Comparison of ENCODE assay signal across 25 cellular contexts in genomic region chr1:4088676-4089075, GRCh38.
DNase-seq lines count a peak whose midpoint lies in the region; ATAC-seq and TF ChIP-seq lines count a peak whose summit lies in the region.
"Had no signal": no experiment of that assay in that cellular context is flagged by ENCODE, and none has a peak within 500 bp of the region (broad histone marks: within the 10 kb centered on the region; RNA-seq: fewer than 3 reads in every experiment).

No MANE protein-coding gene starts in this region.

- H3K27me3 ChIP-seq in BLaER1 treated with 17β-estradiol and CSF1 and Interleukin-3, amounts not matched to agents 10 nM and 100 nM, result no peaks in the 10 kb centered on the region
- H3K27me3 ChIP-seq in osteoblast (ENCODE audit: insufficient read depth, low read length), result no peaks in the 10 kb centered on the region
- peaks cover 0 to 21% (median 0%) of the 10 kb centered on the region in 7 donors for H3K27me3 ChIP-seq in spleen (replicated peaks in 1 of 7)
- H3K27me3 ChIP-seq: BE2C had no signal

- intact Hi-C loops in spleen (cut with DNase I; ENCODE audit: low total_unique reads), result no loop called here
- intact Hi-C loops in left ventricle myocardium superior (cut with micrococcal nuclease), result no loop called here

- no peak overlapping the region for H3K4me3 ChIP-seq in BLaER1 treated with 17β-estradiol and CSF1 and Interleukin-3, amounts not matched to agents 10 nM and 100 nM
- H3K4me3 ChIP-seq in osteoblast (ENCODE audit: insufficient read depth, low read length) (no peak overlapping the region), spleen (no peak overlapping the region)
- H3K4me3 ChIP-seq: A549, GM12878, GM23248 had no signal

- peaks cover 2% of the 10 kb centered on the region for H3K36me3 Mint-ChIP-seq in neural crest cell (ENCODE audit: low read depth)
- H3K36me3 Mint-ChIP-seq: CD4-positive, CD25-positive, alpha-beta regulatory T cell; CD8-positive, alpha-beta T cell had no signal

- no peak for DNase-seq in neural crest cell (ENCODE audit: low read depth, low spot score)
- DNase-seq in osteoblast (ENCODE audit: insufficient read length, low spot score, missing footprints), result peak; percentile 72
- DNase-seq in spleen, result peak; percentile 62
- DNase-seq in left ventricle myocardium superior, result no peak
- no peak for DNase-seq in activated naive CD4-positive, alpha-beta T cell treated with Interleukin-2 at 50 U/mL for 16 hours
- no peak for DNase-seq in NCI-H2081 (lab: John Stamatoyannopoulos, UW)
- DNase-seq: 8988T; ACHN; AML-193; BE2C; CD4-positive, CD25-positive, alpha-beta regulatory T cell; CD8-positive, alpha-beta T cell; DMS 273 treated with DMSO at 0.1 percent for 48 hours; DMS79; EL; GDM1; GM23248; H7; HCEC 1CT had no signal

- H3K4me3 Mint-ChIP-seq in neural crest cell, result no peak overlapping the region
- H3K4me3 Mint-ChIP-seq: CD8-positive, alpha-beta T cell had no signal

- H3K9me3 ChIP-seq in BLaER1 treated with 17β-estradiol and CSF1 and Interleukin-3, amounts not matched to agents 10 nM and 100 nM (replicated peaks in 1 of 11), result peaks cover 23 to 46% (median 32%) of the 10 kb centered on the region in 11 experiments
- H3K9me3 ChIP-seq in osteoblast (ENCODE audit: low read depth, low read length), result no peaks in the 10 kb centered on the region
- peaks cover 0 to 40% (median 25%) of the 10 kb centered on the region in 8 donors for H3K9me3 ChIP-seq in spleen
- H3K9me3 ChIP-seq: A549, BE2C, Caco-2 had no signal

- H3K9ac ChIP-seq in BLaER1 treated with 17β-estradiol and CSF1 and Interleukin-3, amounts not matched to agents 10 nM and 100 nM, result no peak overlapping the region
- H3K9ac ChIP-seq: GM23248 had no signal

- no peaks in the 10 kb centered on the region for H3K27me3 Mint-ChIP-seq in neural crest cell (ENCODE audit: low read depth)
- H3K27me3 Mint-ChIP-seq: CD4-positive, CD25-positive, alpha-beta regulatory T cell had no signal

- H3K79me2 ChIP-seq in osteoblast (ENCODE audit: insufficient read depth, low read length), result no peaks in the 10 kb centered on the region

- TF ChIP-seq CTCF in neural crest cell (conservative IDR thresholded peaks at IDR 0.05) (no peak), osteoblast (IDR thresholded peaks at IDR 0.05; ENCODE audit: extremely low read depth, low read depth, low read length) (no peak), spleen (IDR thresholded peaks at IDR 0.05 in 8 of 11, conservative IDR thresholded peaks at IDR 0.05 in 3 of 11) (no peak)

- 80 to 91% (median 84%) methylated on average over 15 of the region's 15 CpGs for WGBS in spleen, 5 donors

- peak overlapping the region in 7 of 11 experiments; percentile 16 to 54 (median 37); a peak in 8 of 22 replicates for H3K4me2 ChIP-seq in BLaER1 treated with 17β-estradiol and CSF1 and Interleukin-3, amounts not matched to agents 10 nM and 100 nM
- no peak overlapping the region for H3K4me2 ChIP-seq in osteoblast (ENCODE audit: insufficient read depth, low read length)
- H3K4me2 ChIP-seq: A549 had no signal

- peaks cover 3% of the 10 kb centered on the region for H3K9me3 Mint-ChIP-seq in neural crest cell

- peaks cover 22% of the 10 kb centered on the region for H3K4me1 Mint-ChIP-seq in neural crest cell

- H2AFZ ChIP-seq in osteoblast (ENCODE audit: low read length), result no peak overlapping the region
- H2AFZ ChIP-seq: GM23248 had no signal

- H3K27ac Mint-ChIP-seq in neural crest cell (ENCODE audit: unreplicated experiment), result peak overlapping the region; percentile 92
- H3K27ac Mint-ChIP-seq: CD8-positive, alpha-beta T cell had no signal

- no peaks in the 10 kb centered on the region for H3K36me3 ChIP-seq in BLaER1 treated with 17β-estradiol and CSF1 and Interleukin-3, amounts not matched to agents 10 nM and 100 nM
- H3K36me3 ChIP-seq in osteoblast (ENCODE audit: insufficient read depth, low read length) (no peaks in the 10 kb centered on the region), spleen (no peaks in the 10 kb centered on the region)
- H3K36me3 ChIP-seq: BE2C had no signal

- TF ChIP-seq POLR2A in spleen (IDR thresholded peaks at IDR 0.05), result no peak

- no peaks in the 10 kb centered on the region for H4K20me1 ChIP-seq in BLaER1 treated with 17β-estradiol and CSF1 and Interleukin-3, amounts not matched to agents 10 nM and 100 nM
- H4K20me1 ChIP-seq in osteoblast (ENCODE audit: insufficient read depth, low read length), result no peaks in the 10 kb centered on the region

- peaks cover 0 to 33% (median 5%) of the 10 kb centered on the region in 10 experiments; a peak in 10 of 20 replicates for H3K4me1 ChIP-seq in BLaER1 treated with 17β-estradiol and CSF1 and Interleukin-3, amounts not matched to agents 10 nM and 100 nM
- H3K4me1 ChIP-seq in osteoblast (ENCODE audit: insufficient read depth, low read length) (no peaks in the 10 kb centered on the region), spleen (no peaks in the 10 kb centered on the region)
- H3K4me1 ChIP-seq: A549, BE2C, Caco-2 had no signal

- ATAC-seq in left ventricle myocardium superior (no peak), HG02642 (IDR thresholded peaks at IDR 0.05; ENCODE audit: poor library complexity, unreplicated experiment) (no peak)
- ATAC-seq: A549; CD8-positive, alpha-beta T cell; GM12878 had no signal

- no peak overlapping the region for H3K27ac ChIP-seq in BLaER1 treated with 17β-estradiol and CSF1 and Interleukin-3, amounts not matched to agents 10 nM and 100 nM
- H3K27ac ChIP-seq in osteoblast (ENCODE audit: low read depth, low read length) (no peak overlapping the region), spleen (no peak overlapping the region)
- H3K27ac ChIP-seq: A549, C4-2B, GM23248 had no signal

Comparison
In these comparisons a context has a peak if more than half of its experiments do, and no peak if none do; other contexts are left out.
1. DNase-seq: peak in osteoblast (single experiment) and spleen (single experiment); none in neural crest cell (single experiment), left ventricle myocardium superior (single experiment), activated naive CD4-positive, alpha-beta T cell treated with Interleukin-2 at 50 U/mL for 16 hours (single experiment) and NCI-H2081 (0 of 2).